ENCODE assay signal across 12 cellular contexts in genomic region chr5:142976861-142977260, GRCh38.
DNase-seq lines count a peak whose midpoint lies in the region; ATAC-seq and TF ChIP-seq lines count a peak whose summit lies in the region.
"Had no signal": no experiment of that assay in that cellular context is flagged by ENCODE, and none has a peak within 500 bp of the region (broad histone marks: within the 10 kb centered on the region; RNA-seq: fewer than 3 reads in every experiment).

No MANE protein-coding gene starts in this region.

- H2BK120ac ChIP-seq in mesendoderm (ENCODE audit: low read depth, low read length): no peak overlapping the region

- no peaks in the 10 kb centered on the region for H3K79me1 ChIP-seq in mesendoderm (ENCODE audit: low read length)

- H3K4me1 Mint-ChIP-seq in HFFc6 (ENCODE audit: low read depth): peaks cover 72% of the 10 kb centered on the region

- no peak overlapping the region for H3K23ac ChIP-seq in mesendoderm (ENCODE audit: low read length)

- H2BK15ac ChIP-seq in mesendoderm (replicated peaks; ENCODE audit: low read depth): no peak overlapping the region

- H2AK5ac ChIP-seq in mesendoderm (ENCODE audit: low read length): no peak overlapping the region

- H3K27me3 Mint-ChIP-seq in HFFc6 (ENCODE audit: insufficient read depth): no peaks in the 10 kb centered on the region; the same call in 1 of the 2 replicates

- H3K18ac ChIP-seq in mesendoderm (ENCODE audit: low read length): peak overlapping the region; percentile 80

- H3K4me2 ChIP-seq in BLaER1 (peak overlapping the region; percentile 72), mesendoderm (ENCODE audit: low read length) (no peak overlapping the region)

- H4K8ac ChIP-seq in mesendoderm (ENCODE audit: low read depth, low read length): no peak overlapping the region

- H3K27me3 ChIP-seq in BLaER1 (no peaks in the 10 kb centered on the region), mesendoderm (ENCODE audit: insufficient read depth, low read length, poor library complexity) (no peaks in the 10 kb centered on the region)

- H3K9me3 ChIP-seq in BLaER1: peaks cover 13% of the 10 kb centered on the region
- H3K9me3 ChIP-seq: psoas muscle, thoracic aorta had no signal

- no CpG with 5 or more reads among the region's 3 CpGs for WGBS in mesendoderm (ENCODE audit: extremely low coverage, insufficient coverage, low lambda C conversion rate)

- H2BK5ac ChIP-seq in mesendoderm (ENCODE audit: low read length): no peak overlapping the region

- H3K4me3 ChIP-seq in BLaER1 (no peak overlapping the region), mesendoderm (ENCODE audit: low read length) (no peak overlapping the region), coronary artery (no peak overlapping the region)
- H3K4me3 ChIP-seq: psoas muscle, thoracic aorta had no signal

- peak overlapping the region; percentile 70 for H3K4ac ChIP-seq in mesendoderm (ENCODE audit: low read depth, low read length)

- H3K36me3 ChIP-seq in BLaER1 (0 out of 2 replicates have a peak, but pooled peaks cover 5% of the 10 kb centered on the region), mesendoderm (ENCODE audit: control insufficient read depth, insufficient read depth, low read length) (no peaks in the 10 kb centered on the region)
- H3K36me3 ChIP-seq: thoracic aorta, WERI-Rb-1 had no signal

- H3K36me3 Mint-ChIP-seq in HFFc6 (ENCODE audit: low read depth): no peaks in the 10 kb centered on the region

- DNase-seq in HFFc6 (peak; percentile 17), mesendoderm (no peak), coronary artery (ENCODE audit: low spot score) (no peak), NCI-H82 treated with DMSO at 0.1 percent for 48 hours (lab: John Stamatoyannopoulos, UW; ENCODE audit: unreplicated experiment) (no peak)
- DNase-seq in central memory CD4-positive, alpha-beta T cell: no peak
- DNase-seq: NCI-H187 treated with DMSO at 0.1 percent for 48 hours, psoas muscle, WERI-Rb-1 had no signal

- TF ChIP-seq CTCF in HFFc6 (IDR thresholded peaks at IDR 0.05) (no peak), VCaP (conservative IDR thresholded peaks at IDR 0.05) (no peak), coronary artery (IDR thresholded peaks at IDR 0.05) (no peak)

- H4K20me1 ChIP-seq in BLaER1: no peaks in the 10 kb centered on the region

- no peaks in the 10 kb centered on the region for H3K79me2 ChIP-seq in mesendoderm (ENCODE audit: control insufficient read depth, insufficient read depth, low read length)

- peak overlapping the region; percentile 93 for H3K27ac Mint-ChIP-seq in HFFc6

- no peak overlapping the region for H4K5ac ChIP-seq in mesendoderm (ENCODE audit: low read length)

- H3K27ac ChIP-seq in BLaER1 (peak overlapping the region; percentile 83), VCaP (peak overlapping the region; percentile 62), mesendoderm (ENCODE audit: low read depth, low read length) (no peak overlapping the region), coronary artery (no peak overlapping the region)
- H3K27ac ChIP-seq: psoas muscle, thoracic aorta, WERI-Rb-1 had no signal

- no peak overlapping the region for H3K56ac ChIP-seq in mesendoderm (ENCODE audit: low read length)

- ATAC-seq in HG03469 (IDR thresholded peaks at IDR 0.05; ENCODE audit: unreplicated experiment): no peak

- H3K4me3 Mint-ChIP-seq in HFFc6: no peak overlapping the region

- H3K9me3 Mint-ChIP-seq in HFFc6: no peaks in the 10 kb centered on the region

- H3K4me1 ChIP-seq in BLaER1 (peaks cover 82% of the 10 kb centered on the region), mesendoderm (ENCODE audit: control insufficient read depth, low read depth, low read length) (peaks cover under 1% of the 10 kb centered on the region)

- H3K9ac ChIP-seq in BLaER1 (peak overlapping the region; percentile 61; the same call in 1 of the 2 replicates), mesendoderm (ENCODE audit: low read length) (no peak overlapping the region)

Comparison
In these comparisons a context has a peak if more than half of its experiments do, and no peak if none do; other contexts are left out.
1. H3K27ac ChIP-seq: peak in BLaER1 (single experiment) and VCaP (single experiment); none in mesendoderm (single experiment) and coronary artery (0 of 2).